ENCODE assay signal across 8 cellular contexts in genomic region chr22:22060200-22061084, GRCh38.
DNase-seq lines count a peak whose midpoint lies in the region; ATAC-seq, FAIRE-seq and TF ChIP-seq lines count a peak whose summit lies in the region.

No MANE protein-coding gene starts in this region.

- TF ChIP-seq CTCF in AG10803 (conservative IDR thresholded peaks at IDR 0.05; ENCODE audit: low read length), result peak; percentile 50

- no peak for DNase-seq in AG10803 (ENCODE audit: low read depth)
- DNase-seq in GM18507 (ENCODE audit: extremely low spot score, insufficient read length, low read depth), result peak; percentile 64
- peak; percentile 65 for DNase-seq in NOMO-1 treated with dmso at 0.1 percent for 144 hours (lab: John Stamatoyannopoulos, UW; ENCODE audit: unreplicated experiment)
- DNase-seq in activated gamma-delta T cell (lab: John Stamatoyannopoulos, UW), result peak; percentile 21
- DNase-seq in left cardiac atrium, result peak; percentile 46
- peak; percentile 86 for DNase-seq in sciatic nerve (ENCODE audit: low spot score)
- no peak for DNase-seq in dedifferentiated amniotic fluid mesenchymal stem cell (ENCODE audit: extremely low spot score)

- H3K4me3 ChIP-seq in AG10803 (ENCODE audit: low read length), result no peak overlapping the region

- ATAC-seq in left cardiac atrium, result peak; percentile 50 to 68
- ATAC-seq in sciatic nerve, result peak; percentile 71
- no peak for ATAC-seq in GM19023 (IDR thresholded peaks at IDR 0.05; ENCODE audit: unreplicated experiment)

- FAIRE-seq in GM18507 (lab: Jason Lieb, UNC), result peak; percentile 64

- intact Hi-C loops in left cardiac atrium (cut with DNase I) (no loop called here), sciatic nerve (cut with DNase I) (no loop called here)

Comparison
In these comparisons a context has a peak if more than half of its experiments do, and no peak if none do; other contexts are left out.
1. DNase-seq: peak in GM18507 (single experiment), NOMO-1 treated with dmso at 0.1 percent for 144 hours (single experiment), activated gamma-delta T cell (single experiment), left cardiac atrium (single experiment) and sciatic nerve (single experiment); none in AG10803 (single experiment) and dedifferentiated amniotic fluid mesenchymal stem cell (single experiment).